In the genomic region with DNA sequence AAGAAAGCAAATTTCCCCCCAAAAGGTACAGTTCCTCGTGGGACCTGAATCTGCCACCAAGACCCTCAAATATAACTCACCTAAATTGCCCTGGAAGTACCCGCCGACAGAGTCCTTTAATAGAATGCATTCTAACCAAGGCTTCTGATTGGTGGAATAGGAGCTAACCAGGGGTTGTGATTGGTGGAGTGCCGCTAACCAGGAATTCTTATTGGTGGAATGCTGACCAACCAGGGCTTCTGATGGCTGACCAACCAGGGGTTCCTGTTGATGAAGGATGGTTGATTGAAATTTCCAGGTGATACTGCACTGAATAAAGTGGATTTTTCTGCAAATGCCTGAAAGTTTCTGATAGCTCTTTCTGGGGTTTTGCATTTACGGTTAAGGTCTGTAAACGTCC, we compare ENCODE assay signal across 1 cellular context.
A peak's percentile ranks its signal among the peaks of the same experiment; 100 is the strongest.
TF ChIP-seq lines count a peak whose summit lies in the region.

No MANE protein-coding gene starts in this region.

TF ChIP-seq in K562, 482 proteins besides CTCF, POLR2A, EP300 and RAD21:
- no peak for TF ChIP-seq ZNF274 (IDR thresholded peaks at IDR 0.05; ENCODE audit: borderline replicate concordance, low read depth, low read length)
- TF ChIP-seq NFYB (IDR thresholded peaks at IDR 0.05; ENCODE audit: extremely low read depth, insufficient read length) = peak; percentile 94
- no peak for TF ChIP-seq ZNF830 (CRISPR knock-in tag; IDR thresholded peaks at IDR 0.05)
- TF ChIP-seq PTTG1 (tag; IDR thresholded peaks at IDR 0.05; ENCODE audit: low read depth) = no peak
- no peak for TF ChIP-seq NR1H2 (CRISPR knock-in tag; IDR thresholded peaks at IDR 0.05)
- TF ChIP-seq SREBF2 (CRISPR knock-in tag; IDR thresholded peaks at IDR 0.05) = no peak
- no peak for TF ChIP-seq NELFE (IDR thresholded peaks at IDR 0.05; ENCODE audit: insufficient read depth, insufficient read length)
- no peak for TF ChIP-seq GABPB1 (CRISPR knock-in tag; IDR thresholded peaks at IDR 0.05)
- peak; percentile 58; the same call in 1 of the 2 replicates for TF ChIP-seq MBD2 (IDR thresholded peaks at IDR 0.05; ENCODE audit: borderline replicate concordance, low read depth)
- TF ChIP-seq, protein P1, sequence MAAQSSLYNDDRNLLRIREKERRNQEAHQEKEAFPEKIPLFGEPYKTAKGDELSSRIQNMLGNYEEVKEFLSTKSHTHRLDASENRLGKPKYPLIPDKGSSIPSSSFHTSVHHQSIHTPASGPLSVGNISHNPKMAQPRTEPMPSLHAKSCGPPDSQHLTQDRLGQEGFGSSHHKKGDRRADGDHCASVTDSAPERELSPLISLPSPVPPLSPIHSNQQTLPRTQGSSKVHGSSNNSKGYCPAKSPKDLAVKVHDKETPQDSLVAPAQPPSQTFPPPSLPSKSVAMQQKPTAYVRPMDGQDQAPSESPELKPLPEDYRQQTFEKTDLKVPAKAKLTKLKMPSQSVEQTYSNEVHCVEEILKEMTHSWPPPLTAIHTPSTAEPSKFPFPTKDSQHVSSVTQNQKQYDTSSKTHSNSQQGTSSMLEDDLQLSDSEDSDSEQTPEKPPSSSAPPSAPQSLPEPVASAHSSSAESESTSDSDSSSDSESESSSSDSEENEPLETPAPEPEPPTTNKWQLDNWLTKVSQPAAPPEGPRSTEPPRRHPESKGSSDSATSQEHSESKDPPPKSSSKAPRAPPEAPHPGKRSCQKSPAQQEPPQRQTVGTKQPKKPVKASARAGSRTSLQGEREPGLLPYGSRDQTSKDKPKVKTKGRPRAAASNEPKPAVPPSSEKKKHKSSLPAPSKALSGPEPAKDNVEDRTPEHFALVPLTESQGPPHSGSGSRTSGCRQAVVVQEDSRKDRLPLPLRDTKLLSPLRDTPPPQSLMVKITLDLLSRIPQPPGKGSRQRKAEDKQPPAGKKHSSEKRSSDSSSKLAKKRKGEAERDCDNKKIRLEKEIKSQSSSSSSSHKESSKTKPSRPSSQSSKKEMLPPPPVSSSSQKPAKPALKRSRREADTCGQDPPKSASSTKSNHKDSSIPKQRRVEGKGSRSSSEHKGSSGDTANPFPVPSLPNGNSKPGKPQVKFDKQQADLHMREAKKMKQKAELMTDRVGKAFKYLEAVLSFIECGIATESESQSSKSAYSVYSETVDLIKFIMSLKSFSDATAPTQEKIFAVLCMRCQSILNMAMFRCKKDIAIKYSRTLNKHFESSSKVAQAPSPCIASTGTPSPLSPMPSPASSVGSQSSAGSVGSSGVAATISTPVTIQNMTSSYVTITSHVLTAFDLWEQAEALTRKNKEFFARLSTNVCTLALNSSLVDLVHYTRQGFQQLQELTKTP (IDR thresholded peaks at IDR 0.05; ENCODE audit: low read depth in 1 of 2, partially characterized antibody in 2 of 2) = no peak
- TF ChIP-seq ASH1L (IDR thresholded peaks at IDR 0.05; ENCODE audit: borderline replicate concordance, low read depth, partially characterized antibody) = peak; percentile 83
- TF ChIP-seq KLF16 (IDR thresholded peaks at IDR 0.05) = no peak
- TF ChIP-seq NEUROD1 (IDR thresholded peaks at IDR 0.05; ENCODE audit: borderline replicate concordance, low read depth, low read length, partially characterized antibody) = no peak
- TF ChIP-seq FOS (IDR thresholded peaks at IDR 0.05; ENCODE audit: extremely low read depth, insufficient read length) = peak; percentile 88
- TF ChIP-seq RBM25 (IDR thresholded peaks at IDR 0.05; ENCODE audit: low read depth, low read length, severe bottlenecking) = peak; percentile 77
- no peak for TF ChIP-seq SMARCA4 (IDR thresholded peaks at IDR 0.05)
